In genomic region chr17:35763767-35764122, GRCh38 we compare ENCODE assay signal across 9 cellular contexts. TPM values are rescaled to one million over a fixed set of nuclear protein-coding genes. Genes with fewer than 3 reads are reported as not detected.
A peak's percentile ranks its signal among the peaks of the same experiment; 100 is the strongest.
DNase-seq lines count a peak whose midpoint lies in the region; ATAC-seq and TF ChIP-seq lines count a peak whose summit lies in the region.
"Had no signal": no experiment of that assay in that cellular context is flagged by ENCODE, and none has a peak within 500 bp of the region (broad histone marks: within the 10 kb centered on the region; RNA-seq: fewer than 3 reads in every experiment).

No MANE protein-coding gene starts in this region.

- no peaks in the 10 kb centered on the region for H3K36me3 Mint-ChIP-seq in T-helper 2 cell treated with Interferon-gamma antibody and Interleukin-4, amounts not matched to agents 5 μg/mL and 100 μg/mL, for 36 hours (ENCODE audit: low read depth)
- H3K36me3 Mint-ChIP-seq in activated B cell treated with CpG ODN at 0.5 μM for 24 hours (ENCODE audit: low read depth) = peaks cover 1% of the 10 kb centered on the region
- no peaks in the 10 kb centered on the region for H3K36me3 Mint-ChIP-seq in stimulated activated naive B cell treated with anti-CD40 and anti-IgM and Interleukin-4, amounts not matched to agents 10 μg/mL and 1 μg/mL and 100 μg/mL, for 72 hours

- peaks cover 17% of the 10 kb centered on the region; the same call in 1 of the 2 replicates for H3K27me3 ChIP-seq in iPS-20b (ENCODE audit: insufficient read depth, low read length)

- H3K4me3 Mint-ChIP-seq in T-helper 2 cell treated with Interferon-gamma antibody and Interleukin-4, amounts not matched to agents 5 μg/mL and 100 μg/mL, for 36 hours = peak overlapping the region; percentile 88
- H3K4me3 Mint-ChIP-seq in activated B cell treated with CpG ODN at 0.5 μM for 24 hours = peak overlapping the region; percentile 91
- peak overlapping the region; percentile 87 to 90 for H3K4me3 Mint-ChIP-seq in stimulated activated naive B cell treated with anti-CD40 and anti-IgM and Interleukin-4, amounts not matched to agents 10 μg/mL and 1 μg/mL and 100 μg/mL, for 72 hours

- TF ChIP-seq CTCF in activated B cell treated with CpG ODN at 0.5 μM for 24 hours (IDR thresholded peaks at IDR 0.05) = no peak

- intact Hi-C loops in activated B cell treated with CpG ODN at 0.5 μM for 24 hours (cut with micrococcal nuclease) = loop anchor here (1.0 to 5.0 kb wide), 4 partner anchors 41 to 521 kb away; partner anchors contain the start of genes AP2B1, SLFN5 and TAF15

- no peaks in the 10 kb centered on the region for H3K36me3 ChIP-seq in iPS-20b (ENCODE audit: insufficient read depth, low read depth, low read length)

- H3K9me3 ChIP-seq in iPS-20b (ENCODE audit: insufficient read depth, low read depth, low read length) = no peaks in the 10 kb centered on the region

- H3K9me3 Mint-ChIP-seq in T-helper 2 cell treated with Interferon-gamma antibody and Interleukin-4, amounts not matched to agents 5 μg/mL and 100 μg/mL, for 36 hours = no peaks in the 10 kb centered on the region
- no peaks in the 10 kb centered on the region for H3K9me3 Mint-ChIP-seq in activated B cell treated with CpG ODN at 0.5 μM for 24 hours
- H3K9me3 Mint-ChIP-seq in stimulated activated naive B cell treated with anti-CD40 and anti-IgM and Interleukin-4, amounts not matched to agents 10 μg/mL and 1 μg/mL and 100 μg/mL, for 72 hours = no peaks in the 10 kb centered on the region

- H3K4me1 ChIP-seq in iPS-20b (ENCODE audit: insufficient read depth, low read length) = no peaks in the 10 kb centered on the region

- POLR2A ChIA-PET in activated B cell treated with CpG ODN at 0.5 μM for 24 hours (lab: Charles Lee) = interaction anchor here (0.5 to 6.7 kb wide), 12 partner anchors 22 to 1344 kb away, joined by 3 to 121 read pairs (median 4); partner anchors contain the start of genes PEX12, RAD51D and TAF15

- no peak for ATAC-seq in activated B cell treated with CpG ODN at 0.5 μM for 24 hours (ENCODE audit: low read depth)
- no peak for ATAC-seq in stimulated activated naive B cell treated with anti-CD40 and anti-IgM and Interleukin-4, amounts not matched to agents 10 μg/mL and 1 μg/mL and 100 μg/mL, for 72 hours (replicated peaks)
- no peak for ATAC-seq in GM19397 (IDR thresholded peaks at IDR 0.05; ENCODE audit: unreplicated experiment)

- H3K27ac Mint-ChIP-seq in T-helper 2 cell treated with Interferon-gamma antibody and Interleukin-4, amounts not matched to agents 5 μg/mL and 100 μg/mL, for 36 hours = no peak overlapping the region
- H3K27ac Mint-ChIP-seq in activated B cell treated with CpG ODN at 0.5 μM for 24 hours = no peak overlapping the region
- H3K27ac Mint-ChIP-seq in stimulated activated naive B cell treated with anti-CD40 and anti-IgM and Interleukin-4, amounts not matched to agents 10 μg/mL and 1 μg/mL and 100 μg/mL, for 72 hours = no peak overlapping the region

- CTCF ChIA-PET in activated B cell treated with CpG ODN at 0.5 μM for 24 hours (lab: Charles Lee) = interaction anchor here (0.8 to 6.0 kb wide), 28 partner anchors 8 to 187 kb away, joined by 3 to 158 read pairs (median 4); partner anchors contain the start of genes GAS2L2, MMP28, PEX12 and RASL10B

- DNase-seq in T-helper 2 cell treated with Interferon-gamma antibody and Interleukin-4, amounts not matched to agents 5 μg/mL and 100 μg/mL, for 36 hours (ENCODE audit: low spot score) = no peak
- no peak for DNase-seq in T-helper 2 cell
- no peak for DNase-seq in activated B cell treated with CpG ODN at 0.5 μM for 24 hours
- no peak for DNase-seq in stimulated activated naive B cell treated with anti-CD40 and anti-IgM and Interleukin-4, amounts not matched to agents 10 μg/mL and 1 μg/mL and 100 μg/mL, for 72 hours
- no peak for DNase-seq in stimulated activated naive CD4-positive, alpha-beta T cell treated with Interleukin-2 at 50 U/mL for 16 hours (lab: John Stamatoyannopoulos, UW)
- DNase-seq in HCEC 1CT = no peak

- peaks cover 7% of the 10 kb centered on the region for H3K27me3 Mint-ChIP-seq in T-helper 2 cell treated with Interferon-gamma antibody and Interleukin-4, amounts not matched to agents 5 μg/mL and 100 μg/mL, for 36 hours (ENCODE audit: low read depth)
- H3K27me3 Mint-ChIP-seq in activated B cell treated with CpG ODN at 0.5 μM for 24 hours = peaks cover 4% of the 10 kb centered on the region
- H3K27me3 Mint-ChIP-seq in stimulated activated naive B cell treated with anti-CD40 and anti-IgM and Interleukin-4, amounts not matched to agents 10 μg/mL and 1 μg/mL and 100 μg/mL, for 72 hours = peaks cover 4 to 14% of the 10 kb centered on the region in 2 donors

- peaks cover 7% of the 10 kb centered on the region for H3K4me1 Mint-ChIP-seq in T-helper 2 cell treated with Interferon-gamma antibody and Interleukin-4, amounts not matched to agents 5 μg/mL and 100 μg/mL, for 36 hours (ENCODE audit: low read depth)
- H3K4me1 Mint-ChIP-seq in activated B cell treated with CpG ODN at 0.5 μM for 24 hours = peaks cover 9% of the 10 kb centered on the region
- H3K4me1 Mint-ChIP-seq in stimulated activated naive B cell treated with anti-CD40 and anti-IgM and Interleukin-4, amounts not matched to agents 10 μg/mL and 1 μg/mL and 100 μg/mL, for 72 hours = peaks cover 8 to 11% of the 10 kb centered on the region in 2 donors

- H3K9ac ChIP-seq in iPS-20b (ENCODE audit: low read depth, low read length) = no peak overlapping the region

- H3K27ac ChIP-seq in iPS-20b (ENCODE audit: low read length) = no peak overlapping the region

- peak overlapping the region; percentile 69; the same call in 1 of the 2 replicates for H3K4me3 ChIP-seq in iPS-20b (ENCODE audit: low read length)

RNA-seq across cellular contexts. Expression of gene C17orf50, which starts 3.1 kb away (rescaled TPM):
- not detected in 2 replicates for total RNA-seq in activated B cell treated with CpG ODN at 0.5 μM for 24 hours
- total RNA-seq: A172 had no signal

RNA-seq across cellular contexts. Expression of gene GAS2L2, which starts 10.7 kb away (rescaled TPM):
- not detected in 2 replicates for total RNA-seq in activated B cell treated with CpG ODN at 0.5 μM for 24 hours
- total RNA-seq: A172 had no signal

RNA-seq across cellular contexts. Expression of gene MMP28, which starts 31.7 kb away (rescaled TPM):
- total RNA-seq in activated B cell treated with CpG ODN at 0.5 μM for 24 hours = 0.59 TPM in 1 of 2 replicates, not detected in the other

RNA-seq across cellular contexts. Expression of gene RASL10B, which starts 32.3 kb away (rescaled TPM):
- 0.31 and 0.32 TPM in 2 replicates for total RNA-seq in activated B cell treated with CpG ODN at 0.5 μM for 24 hours

RNA-seq across cellular contexts. Expression of gene TAF15, which starts 45.5 kb away (rescaled TPM):
- 224 and 243 TPM in 2 replicates for total RNA-seq in activated B cell treated with CpG ODN at 0.5 μM for 24 hours
